ENCODE assay signal across 21 cellular contexts in genomic region chr17:32854834-32855389, GRCh38. TPM values are rescaled to one million over a fixed set of nuclear protein-coding genes. Genes with fewer than 3 reads are reported as not detected.
A peak's percentile ranks its signal among the peaks of the same experiment; 100 is the strongest.
DNase-seq lines count a peak whose midpoint lies in the region; ATAC-seq, FAIRE-seq and TF ChIP-seq lines count a peak whose summit lies in the region.
"Had no signal": no experiment of that assay in that cellular context is flagged by ENCODE, and none has a peak within 500 bp of the region (broad histone marks: within the 10 kb centered on the region; RNA-seq: fewer than 3 reads in every experiment).

No MANE protein-coding gene starts in this region.

- no peaks in the 10 kb centered on the region for H3K9me2 ChIP-seq in MM.1S (replicated peaks; ENCODE audit: insufficient read depth, low read length)

- no peak for ATAC-seq in left ventricle myocardium superior
- ATAC-seq: activated CD8-positive, alpha-beta T cell treated with anti-CD3 and anti-CD28 coated beads for 36 hours had no signal

- no peaks in the 10 kb centered on the region for H4K20me1 ChIP-seq in MM.1S (ENCODE audit: insufficient read depth, low read length)

- H3K27ac ChIP-seq in MM.1S (ENCODE audit: low read length) (no peak overlapping the region), muscle layer of duodenum (ENCODE audit: low read length) (peak overlapping the region; percentile 16)
- H3K27ac ChIP-seq: neural progenitor cell, PC-9, SJSA1, vagina had no signal

- H3F3A ChIP-seq in MM.1S (ENCODE audit: insufficient read depth, low read length) = no peaks in the 10 kb centered on the region; the same call in 1 of the 2 replicates

- H2AFZ ChIP-seq in MM.1S (ENCODE audit: low read length) = no peak overlapping the region
- H2AFZ ChIP-seq: neural progenitor cell, PC-9 had no signal

- peaks cover 97% of the 10 kb centered on the region for H3K79me2 ChIP-seq in MM.1S (ENCODE audit: low read length)

- no peaks in the 10 kb centered on the region for H3K9me3 ChIP-seq in MM.1S (replicated peaks; ENCODE audit: insufficient read depth, low read length)
- H3K9me3 ChIP-seq in muscle layer of duodenum (ENCODE audit: control insufficient read depth in 1 of 2, low read length in 2 of 2) = no peaks in the 10 kb centered on the region
- H3K9me3 ChIP-seq: ascending aorta, SJSA1, vagina had no signal

- H3K36me3 ChIP-seq in MM.1S (replicated peaks; ENCODE audit: insufficient read depth, low read length) (no peaks in the 10 kb centered on the region), muscle layer of duodenum (ENCODE audit: control insufficient read depth in 1 of 2, insufficient read depth in 2 of 2, low read length in 2 of 2) (no peaks in the 10 kb centered on the region)
- H3K36me3 ChIP-seq: ascending aorta, neural progenitor cell, SJSA1, vagina had no signal

- H3K4me3 ChIP-seq in GM12864 (ENCODE audit: low read depth, low read length) (no peak overlapping the region), MM.1S (ENCODE audit: low read length) (no peak overlapping the region), muscle layer of duodenum (ENCODE audit: low read depth in 1 of 2, low read length in 2 of 2) (no peak overlapping the region)
- H3K4me3 ChIP-seq: ascending aorta, neural progenitor cell, PC-9, SJSA1, vagina had no signal

- H3K4me2 ChIP-seq in MM.1S (ENCODE audit: low read depth, low read length) = no peak overlapping the region
- H3K4me2 ChIP-seq: neural progenitor cell, PC-9 had no signal

- H3K9ac ChIP-seq in MM.1S (ENCODE audit: low read length) = no peak overlapping the region
- H3K9ac ChIP-seq: neural progenitor cell had no signal

- TF ChIP-seq CTCF in GM12864 (IDR thresholded peaks at IDR 0.05; ENCODE audit: low read depth, low read length, missing control alignments) (peak; percentile 14), MM.1S (IDR thresholded peaks at IDR 0.05; ENCODE audit: low read length) (peak; percentile 11; the same call in 1 of the 2 replicates)

- H3K4me1 ChIP-seq in MM.1S (ENCODE audit: low read length) (peaks cover 8% of the 10 kb centered on the region), muscle layer of duodenum (ENCODE audit: control insufficient read depth in 1 of 2, insufficient read depth in 2 of 2, low read length in 2 of 2) (peaks cover 0 to 6% of the 10 kb centered on the region in 2 donors)
- H3K4me1 ChIP-seq: neural progenitor cell, SJSA1 had no signal

- DNase-seq in GM12864 (ENCODE audit: low read depth) (no peak), MM.1S (no peak), NCI-H510A (lab: John Stamatoyannopoulos, UW) (no peak), NCI-H2171 (lab: John Stamatoyannopoulos, UW) (no peak), left ventricle myocardium superior (no peak)
- no peak for DNase-seq in stimulated activated CD4-positive, alpha-beta T cell treated with anti-CD3 and anti-CD28 coated beads, Interleukin-4, amount 100 ng/mL, for 4 hours
- DNase-seq: activated CD4-positive, CD25-positive, alpha-beta regulatory T cell; activated CD8-positive, alpha-beta T cell treated with anti-CD3 and anti-CD28 coated beads for 36 hours; activated naive CD4-positive, alpha-beta T cell; activated T-cell treated with anti-CD3 and anti-CD28 coated beads, Interleukin-2, amount 50 U/mL, for 1 hour; COR-L47; foreskin melanocyte; NCI-H1436; NCI-H69; PC-9 had no signal

- peak; percentile 95 for FAIRE-seq in colon (lab: Jason Lieb, UNC)

- intact Hi-C loops in left ventricle myocardium superior (cut with micrococcal nuclease) = no loop called here

- H3K27me3 ChIP-seq in MM.1S (replicated peaks; ENCODE audit: insufficient read depth, low read length) (no peaks in the 10 kb centered on the region), muscle layer of duodenum (ENCODE audit: low read depth, low read length) (no peaks in the 10 kb centered on the region)
- H3K27me3 ChIP-seq: ascending aorta, neural progenitor cell, SJSA1, vagina had no signal

RNA-seq across cellular contexts. Expression of gene MYO1D, which starts 22.0 kb away (rescaled TPM):
- 6.4 TPM for total RNA-seq in left ventricle myocardium superior
